In the genomic region with DNA sequence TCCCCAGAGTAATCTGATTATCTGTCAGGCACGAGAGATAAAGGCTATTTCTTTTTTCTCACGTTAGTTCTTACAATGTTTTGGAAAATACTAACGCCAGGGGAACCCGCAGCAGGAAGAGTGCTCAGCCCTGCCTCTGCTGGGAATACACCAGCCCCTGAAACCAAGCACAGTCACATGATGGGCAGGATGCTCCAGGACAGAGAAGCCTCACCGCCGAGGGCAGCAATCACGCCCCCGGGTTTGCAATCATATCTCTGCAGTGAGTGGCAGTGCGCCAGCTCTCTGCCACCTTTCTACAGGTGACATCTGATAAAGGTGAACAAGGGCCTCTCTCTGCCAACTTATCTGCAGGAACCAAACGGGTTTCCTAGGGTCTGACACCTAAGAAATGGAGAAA, we compare ENCODE assay signal across 16 cellular contexts. TPM values are rescaled to one million over a fixed set of nuclear protein-coding genes. Genes with fewer than 3 reads are reported as not detected.
A peak's percentile ranks its signal among the peaks of the same experiment; 100 is the strongest.
DNase-seq lines count a peak whose midpoint lies in the region; ATAC-seq and TF ChIP-seq lines count a peak whose summit lies in the region.
"Had no signal": no experiment of that assay in that cellular context is flagged by ENCODE, and none has a peak within 500 bp of the region (broad histone marks: within the 10 kb centered on the region; RNA-seq: fewer than 3 reads in every experiment).

No MANE protein-coding gene starts in this region.

- intact Hi-C loops in cardiac septum (cut with DNase I), result no loop called here
- intact Hi-C loops in Right ventricle myocardium superior (cut with DNase I), result no loop called here

- peak; percentile 63 for DNase-seq in cardiac septum (ENCODE audit: low spot score)
- DNase-seq in Right ventricle myocardium superior, result no peak
- DNase-seq in NCI-H2196 treated with DMSO at 0.1 percent for 48 hours (lab: John Stamatoyannopoulos, UW; ENCODE audit: unreplicated experiment), result peak; percentile 4
- DNase-seq in mesenchymal stem cell, result no peak
- DNase-seq in chondrocyte (ENCODE audit: low spot score), result no peak
- no peak for DNase-seq in stimulated activated CD4-positive, alpha-beta T cell treated with anti-CD3 and anti-CD28 coated beads, Interleukin-1b, Interleukin-23, amount 100 ng/mL, for 48 hours
- DNase-seq: DMS79 treated with DMSO at 0.1 percent for 48 hours, KG1, NCI-H1105 treated with DMSO at 0.1 percent for 48 hours, NCI-H187, NCI-H226, SHP77 treated with DMSO at 0.1 percent for 48 hours, SK-N-SH, T-cell had no signal

- H3K4ac ChIP-seq in mesenchymal stem cell (ENCODE audit: low read depth in 1 of 2, low read length in 2 of 2), result no peak overlapping the region

- no peak overlapping the region for H3K9ac ChIP-seq in mesenchymal stem cell (ENCODE audit: low read length)
- H3K9ac ChIP-seq: SK-N-SH had no signal

- no peak overlapping the region for H3K4me3 Mint-ChIP-seq in chondrocyte (ENCODE audit: unreplicated experiment)
- H3K4me3 Mint-ChIP-seq: CD14-positive monocyte, T-cell had no signal

- no peak overlapping the region for H3K4me2 ChIP-seq in mesenchymal stem cell (ENCODE audit: low read length, poor library complexity, severe bottlenecking)
- H3K4me2 ChIP-seq: SK-N-SH had no signal

- H2BK5ac ChIP-seq in mesenchymal stem cell (ENCODE audit: low read depth, low read length, poor library complexity, severe bottlenecking), result no peak overlapping the region

- no peaks in the 10 kb centered on the region for H3K27me3 Mint-ChIP-seq in chondrocyte (ENCODE audit: low read depth)

- no peak overlapping the region for H2BK12ac ChIP-seq in mesenchymal stem cell (ENCODE audit: low read length in 2 of 2)

- no peak overlapping the region for H2BK120ac ChIP-seq in mesenchymal stem cell (ENCODE audit: low read depth, low read length)

- H3K18ac ChIP-seq in mesenchymal stem cell (ENCODE audit: low read depth in 1 of 2, low read length in 2 of 2), result no peak overlapping the region

- no peak overlapping the region for H3K27ac ChIP-seq in mesenchymal stem cell (ENCODE audit: low read length, poor library complexity, severe bottlenecking)

- H3K79me1 ChIP-seq in mesenchymal stem cell (replicated peaks; ENCODE audit: low read length, poor library complexity, severe bottlenecking), result peaks cover 26% of the 10 kb centered on the region

- peaks cover 0 to 4% of the 10 kb centered on the region in 2 experiments for H3K27me3 ChIP-seq in mesenchymal stem cell (ENCODE audit: control insufficient read depth in 1 of 2, insufficient read depth in 1 of 2, low read length in 2 of 2)

- no peak overlapping the region for H3K4me3 ChIP-seq in mesenchymal stem cell (ENCODE audit: insufficient read depth in 1 of 2, low read depth in 1 of 2, low read length in 2 of 2)

- peaks cover 18% of the 10 kb centered on the region for H3K4me1 ChIP-seq in mesenchymal stem cell (ENCODE audit: control insufficient read depth, insufficient read depth, low read depth, low read length)

- H2AK5ac ChIP-seq in mesenchymal stem cell (ENCODE audit: low read length, severe bottlenecking), result peak overlapping the region; percentile 31

- no peak overlapping the region for H3K27ac Mint-ChIP-seq in chondrocyte (ENCODE audit: unreplicated experiment)
- H3K27ac Mint-ChIP-seq: CD14-positive monocyte, T-cell had no signal

- H3K4me1 Mint-ChIP-seq in chondrocyte (ENCODE audit: low read depth), result peaks cover 10% of the 10 kb centered on the region
- H3K4me1 Mint-ChIP-seq: T-cell had no signal

- no peak for ATAC-seq in Right ventricle myocardium superior (ENCODE audit: poor library complexity)
- no peak for ATAC-seq in HG03139 (IDR thresholded peaks at IDR 0.05; ENCODE audit: unreplicated experiment)
- ATAC-seq: T-cell had no signal

- H3K23ac ChIP-seq in mesenchymal stem cell (ENCODE audit: low read length in 2 of 2), result peak overlapping the region in 1 of 2 experiments; percentile 42

- WGBS in mesenchymal stem cell, result 91% methylated on average over 10 of the region's 10 CpGs

- H4K8ac ChIP-seq in mesenchymal stem cell (ENCODE audit: low read length), result no peak overlapping the region

- no peaks in the 10 kb centered on the region for H3K9me3 Mint-ChIP-seq in chondrocyte (ENCODE audit: low read depth)
- H3K9me3 Mint-ChIP-seq: T-cell had no signal

- no peak for TF ChIP-seq CTCF in chondrocyte (IDR thresholded peaks at IDR 0.05)

- H2AFZ ChIP-seq in mesenchymal stem cell (ENCODE audit: low read depth, low read length), result no peak overlapping the region

- no peak overlapping the region for H3K14ac ChIP-seq in mesenchymal stem cell (ENCODE audit: low read length in 2 of 2)

- no peak overlapping the region for H4K91ac ChIP-seq in mesenchymal stem cell (ENCODE audit: low read length)

- H3K36me3 Mint-ChIP-seq in chondrocyte (ENCODE audit: low read depth), result peaks cover 13% of the 10 kb centered on the region
- H3K36me3 Mint-ChIP-seq: CD14-positive monocyte, T-cell had no signal

- H3K9me3 ChIP-seq in mesenchymal stem cell (ENCODE audit: control insufficient read depth, low read length), result no peaks in the 10 kb centered on the region
- H3K9me3 ChIP-seq: SK-N-SH had no signal

- no peak overlapping the region for H2BK15ac ChIP-seq in mesenchymal stem cell (ENCODE audit: low read depth, poor library complexity, severe bottlenecking)

- peaks cover 0 to 34% of the 10 kb centered on the region in 2 experiments for H3K36me3 ChIP-seq in mesenchymal stem cell (ENCODE audit: control insufficient read depth in 1 of 2, insufficient read depth in 2 of 2, low read depth in 1 of 2, low read length in 2 of 2)

RNA-seq across cellular contexts. Expression of a gene that starts 39.8 kb away (rescaled TPM):
- total RNA-seq in cardiac septum, result 162 TPM
- 222 TPM for total RNA-seq in Right ventricle myocardium superior
- 768 TPM for polyA plus RNA-seq in mesenchymal stem cell (2013, experiment 1 of 2)
- 790 TPM for polyA plus RNA-seq in mesenchymal stem cell (2013, experiment 2 of 2)
- 264 to 370 TPM (median 359 TPM) in 3 replicates for total RNA-seq in chondrocyte

Comparison
In these comparisons a context has a peak if more than half of its experiments do, and no peak if none do; other contexts are left out.
1. DNase-seq: peak in cardiac septum (single experiment) and NCI-H2196 treated with DMSO at 0.1 percent for 48 hours (single experiment); none in Right ventricle myocardium superior (single experiment), mesenchymal stem cell (single experiment), chondrocyte (single experiment) and stimulated activated CD4-positive, alpha-beta T cell treated with anti-CD3 and anti-CD28 coated beads, Interleukin-1b, Interleukin-23, amount 100 ng/mL, for 48 hours (single experiment).